ENCODE assay signal across 10 cellular contexts in the genomic region with DNA sequence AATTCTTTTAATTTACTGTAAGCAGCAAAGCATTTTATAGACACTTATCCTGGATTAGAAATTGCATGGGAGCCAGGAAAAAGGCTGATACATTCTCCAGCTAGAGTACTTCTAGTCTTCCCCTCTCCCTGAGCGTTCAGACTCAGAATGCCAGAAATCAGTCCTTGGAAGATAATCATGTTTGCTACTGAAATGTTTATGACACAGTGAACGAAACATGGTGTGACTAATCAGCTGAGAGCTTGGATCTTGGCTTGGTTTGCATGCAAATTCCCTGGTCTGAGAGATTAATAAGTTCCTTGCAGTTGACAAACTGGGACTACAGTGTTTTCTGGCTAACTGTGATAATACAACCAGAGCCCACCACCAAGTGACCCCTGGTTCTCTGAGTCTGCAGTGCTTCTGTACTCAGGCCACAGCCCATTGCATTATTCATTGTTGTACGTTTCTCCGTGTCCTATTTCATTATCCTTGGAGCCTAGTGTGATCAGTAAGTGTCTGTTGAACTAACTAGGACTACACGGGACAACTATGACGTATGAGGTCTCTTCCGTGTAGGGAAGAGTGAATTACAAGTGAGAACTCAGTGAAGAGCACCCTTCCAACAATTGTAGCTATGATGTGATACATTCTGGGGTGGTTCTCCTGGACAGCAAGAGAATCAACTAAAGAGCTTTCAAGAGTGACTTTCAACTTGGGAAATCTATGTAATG. TPM values are rescaled to one million over a fixed set of nuclear protein-coding genes. Genes with fewer than 3 reads are reported as not detected.
DNase-seq lines count a peak whose midpoint lies in the region; ATAC-seq and TF ChIP-seq lines count a peak whose summit lies in the region.
"Had no signal": no experiment of that assay in that cellular context is flagged by ENCODE, and none has a peak within 500 bp of the region (broad histone marks: within the 10 kb centered on the region; RNA-seq: fewer than 3 reads in every experiment).

No MANE protein-coding gene starts in this region.

- H3K9me3 ChIP-seq in left ventricle myocardium inferior (replicated peaks) (no peaks in the 10 kb centered on the region), left lung (no peaks in the 10 kb centered on the region), vagina (no peaks in the 10 kb centered on the region)

- peak; percentile 69 for ATAC-seq in Right ventricle myocardium superior (ENCODE audit: poor library complexity)
- peak; percentile 28 for ATAC-seq in left lung
- no peak for ATAC-seq in GM21447 (IDR thresholded peaks at IDR 0.05; ENCODE audit: unreplicated experiment)
- no peak for ATAC-seq in GM19023 (IDR thresholded peaks at IDR 0.05; ENCODE audit: unreplicated experiment)

- intact Hi-C loops in Right ventricle myocardium superior (cut with DNase I) (no loop called here), left ventricle myocardium inferior (cut with micrococcal nuclease) (no loop called here), left lung (cut with DNase I) (no loop called here), vagina (cut with DNase I) (no loop called here)

- TF ChIP-seq POLR2A in vagina (IDR thresholded peaks at IDR 0.05) = no peak

- no peak for DNase-seq in Right ventricle myocardium superior
- DNase-seq in left ventricle myocardium inferior = no peak
- peak; percentile 90 to 94 for DNase-seq in cardiac fibroblast (ENCODE audit: low read depth in 2 of 2)
- DNase-seq in left lung = no peak
- no peak for DNase-seq in vagina (ENCODE audit: extremely low spot score in 2 of 2)
- no peak for DNase-seq in DMS153 (lab: John Stamatoyannopoulos, UW)
- DNase-seq: activated effector memory CD4-positive, alpha-beta T cell treated with Interleukin-2 at 50 U/mL for 16 hours; erythroblast had no signal

- TF ChIP-seq CTCF in left ventricle myocardium inferior (IDR thresholded peaks at IDR 0.05; ENCODE audit: borderline replicate concordance) (no peak), cardiac fibroblast (IDR thresholded peaks at IDR 0.05; ENCODE audit: low read depth, low read length) (no peak), left lung (IDR thresholded peaks at IDR 0.05) (no peak), vagina (IDR thresholded peaks at IDR 0.05) (no peak)

- H3K36me3 ChIP-seq in left ventricle myocardium inferior (no peaks in the 10 kb centered on the region), left lung (no peaks in the 10 kb centered on the region), vagina (no peaks in the 10 kb centered on the region)

- peaks cover 33% of the 10 kb centered on the region for H3K4me1 ChIP-seq in left ventricle myocardium inferior
- H3K4me1 ChIP-seq in left lung = peaks cover 1 to 35% of the 10 kb centered on the region in 2 donors
- peaks cover 36% of the 10 kb centered on the region for H3K4me1 ChIP-seq in vagina

- H3K27ac ChIP-seq in left ventricle myocardium inferior (replicated peaks) (no peak overlapping the region), left lung (peak overlapping the region; percentile 67 to 77), vagina (peak overlapping the region; percentile 64)

- H3K4me3 ChIP-seq in left ventricle myocardium inferior = no peak overlapping the region
- H3K4me3 ChIP-seq in cardiac fibroblast (replicated peaks in 1 of 2; ENCODE audit: low read depth in 2 of 2, low read length in 2 of 2) = no peak overlapping the region
- no peak overlapping the region for H3K4me3 ChIP-seq in left lung
- no peak overlapping the region for H3K4me3 ChIP-seq in vagina

- H3K27me3 ChIP-seq in left ventricle myocardium inferior (ENCODE audit: low read depth) (no peaks in the 10 kb centered on the region), left lung (no peaks in the 10 kb centered on the region), vagina (no peaks in the 10 kb centered on the region)

RNA-seq across cellular contexts. Expression of a gene that starts 34.6 kb away (rescaled TPM):
- total RNA-seq in Right ventricle myocardium superior = 36.2 TPM
- total RNA-seq in left ventricle myocardium inferior = 39.7 TPM
- total RNA-seq in left lung = 10 to 100 TPM; 60.2 to 84.5 TPM
- 112 TPM for total RNA-seq in vagina

Comparison
In these comparisons a context has a peak if more than half of its experiments do, and no peak if none do; other contexts are left out.
1. ATAC-seq: peak in Right ventricle myocardium superior (single experiment) and left lung (single experiment); none in GM21447 (single experiment) and GM19023 (single experiment).
2. DNase-seq: peak in cardiac fibroblast (2 of 2); none in Right ventricle myocardium superior (single experiment), left ventricle myocardium inferior (single experiment), left lung (0 of 2), vagina (0 of 2) and DMS153 (single experiment).